ENCODE assay signal across 8 cellular contexts in genomic region chr10:67790534-67791408, GRCh38. TPM values are rescaled to one million over a fixed set of nuclear protein-coding genes. Genes with fewer than 3 reads are reported as not detected.
DNase-seq lines count a peak whose midpoint lies in the region; ATAC-seq and TF ChIP-seq lines count a peak whose summit lies in the region.

No MANE protein-coding gene starts in this region.

- H3K27ac ChIP-seq in GM23338 (ENCODE audit: low read depth) = peak overlapping the region; percentile 79
- H3K27ac ChIP-seq in epithelial cell of prostate = peak overlapping the region; percentile 49

- no peaks in the 10 kb centered on the region for H3K9me2 ChIP-seq in GM23338 (ENCODE audit: insufficient read depth)

- H3K4me3 ChIP-seq in GM23338 = no peak overlapping the region

- no peaks in the 10 kb centered on the region for H3F3A ChIP-seq in GM23338 (replicated peaks; ENCODE audit: low read depth)

- H4K20me1 ChIP-seq in GM23338 (replicated peaks; ENCODE audit: insufficient read depth) = no peaks in the 10 kb centered on the region

- H3K36me3 Mint-ChIP-seq in GM23338 (ENCODE audit: low read depth) = no peaks in the 10 kb centered on the region

- no peak for TF ChIP-seq CTCF in GM23338 (conservative IDR thresholded peaks at IDR 0.05; ENCODE audit: low read depth in 2 of 2)

- no peaks in the 10 kb centered on the region; the same call in 2 of the 3 replicates for H3K9me3 Mint-ChIP-seq in GM23338

- peaks cover 35% of the 10 kb centered on the region for H3K4me1 ChIP-seq in GM23338 (ENCODE audit: insufficient read depth)

- DNase-seq in Caki2 (ENCODE audit: low read depth) (peak; percentile 2), GM23338 (ENCODE audit: low spot score) (no peak), epithelial cell of prostate (ENCODE audit: low read depth, low spot score) (no peak), NCI-H345 treated with DMSO at 0.1 percent for 48 hours (lab: John Stamatoyannopoulos, UW; ENCODE audit: unreplicated experiment) (no peak), midbrain (lab: John Stamatoyannopoulos, UW) (no peak), hippocampal formation (lab: John Stamatoyannopoulos, UW) (no peak), NCI-H2171 treated with DMSO at 0.1 percent for 48 hours (lab: John Stamatoyannopoulos, UW) (no peak)

- no peaks in the 10 kb centered on the region for H3K27me3 ChIP-seq in GM23338 (ENCODE audit: insufficient read depth)

- no peak overlapping the region for H3K4me3 Mint-ChIP-seq in GM23338

- H3K36me3 ChIP-seq in GM23338 (ENCODE audit: insufficient read depth) = no peaks in the 10 kb centered on the region

- H2AFZ ChIP-seq in GM23338 = peak overlapping the region; percentile 48

- H3K4me1 Mint-ChIP-seq in GM23338 = peaks cover 38% of the 10 kb centered on the region

- in situ Hi-C loops in Caki2 (cut with HindIII; ENCODE audit: low pct_unique_long_range_greater_than_20kb, low sequenced_read_pairs) = no loop called here

- peaks cover 5% of the 10 kb centered on the region for H3K27me3 Mint-ChIP-seq in GM23338 (ENCODE audit: insufficient read depth, low read depth, poor library complexity)

- H3K4me2 ChIP-seq in GM23338 = peak overlapping the region; percentile 35

- peak overlapping the region; percentile 85 for H3K27ac Mint-ChIP-seq in GM23338

- no peak for ATAC-seq in GM23338

- H3K79me2 ChIP-seq in GM23338 (replicated peaks; ENCODE audit: insufficient read depth) = no peaks in the 10 kb centered on the region

TF ChIP-seq in GM23338, 12 proteins besides CTCF, POLR2A, EP300 and RAD21 (continues in another document):
- TF ChIP-seq EZH2 (IDR thresholded peaks at IDR 0.05; ENCODE audit: low read depth, unreplicated experiment) (no peak), ETS1 (IDR thresholded peaks at IDR 0.05) (no peak), CREB1 (CRISPR knock-in tag; IDR thresholded peaks at IDR 0.05; ENCODE audit: low read depth) (no peak), POLR2AphosphoS5 (IDR thresholded peaks at IDR 0.05; ENCODE audit: low read depth) (no peak)

TF ChIP-seq in PFSK-1, 5 proteins besides CTCF, POLR2A, EP300 and RAD21:
- TF ChIP-seq REST (IDR thresholded peaks at IDR 0.05; ENCODE audit: insufficient read depth in 1 of 2, low read depth in 2 of 2, low read length in 2 of 2) (0 out of 4 replicates have a peak, but pooled peaks of 1 of the 2 experiments have one; percentile 11), TAF1 (IDR thresholded peaks at IDR 0.05; ENCODE audit: borderline replicate concordance, insufficient read depth, low read length) (no peak), POLR2AphosphoS5 (IDR thresholded peaks at IDR 0.05; ENCODE audit: low read depth, low read length) (peak; percentile 38; the same call in 1 of the 2 replicates)
TF ChIP-seq in PFSK-1: peak in this region for 2.

RNA-seq across cellular contexts. Expression of gene DNAJC12, which starts 47.2 kb away (rescaled TPM):
- total RNA-seq in Caki2 (2014; rRNA removed; shearing (Covaris generic); ENCODE audit: low replicate concordance) = 0.17 and 5.5 TPM in 2 replicates
- 1.1 and 2.2 TPM in 2 replicates for total RNA-seq in GM23338 (2014; rRNA removed; shearing (Covaris generic))
- polyA plus RNA-seq in GM23338 (2016; fragmentation: Nextera tagmentation; extraction: Ambion mirVana) = 4.5 and 5.7 TPM in 2 replicates
- 1.2 TPM for polyA plus RNA-seq in PFSK-1 (2012; ENCODE audit: insufficient read length, low read depth)
